12 cellular contexts compared by ENCODE assay signal in the genomic region with DNA sequence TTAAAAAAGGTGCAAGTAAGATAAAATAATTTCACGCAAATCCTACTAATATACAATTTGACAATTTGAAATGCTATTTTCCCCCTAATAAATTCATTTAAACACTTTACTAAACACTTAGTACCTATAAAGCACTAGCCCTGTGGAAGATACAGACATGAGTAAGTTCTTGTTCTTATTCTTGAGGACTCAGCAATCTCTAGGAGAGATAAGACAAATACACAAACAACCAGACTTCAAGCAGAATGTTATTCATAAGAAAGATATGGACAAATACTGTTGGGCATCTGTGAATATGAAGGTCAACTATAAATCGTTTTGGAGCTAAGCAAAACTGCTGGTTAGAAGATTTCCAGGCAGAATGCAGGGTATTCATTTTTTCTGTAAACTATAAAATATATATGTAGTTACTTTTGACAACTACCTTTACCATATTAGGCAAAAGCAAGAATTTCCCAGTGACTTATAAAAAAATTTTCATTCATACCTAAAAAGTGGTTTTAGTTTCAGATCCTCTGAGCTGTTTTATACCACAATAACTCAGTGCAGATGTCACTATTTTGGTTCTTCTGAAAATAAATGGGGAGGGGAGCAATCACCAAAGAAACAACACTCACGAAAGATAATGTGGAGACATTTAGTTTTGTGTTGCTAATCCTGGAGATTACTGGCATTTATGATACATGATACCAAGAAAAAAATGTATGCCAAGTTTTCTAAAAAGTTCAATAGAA.
DNase-seq lines count a peak whose midpoint lies in the region; ATAC-seq and TF ChIP-seq lines count a peak whose summit lies in the region.
"Had no signal": no experiment of that assay in that cellular context is flagged by ENCODE, and none has a peak within 500 bp of the region (broad histone marks: within the 10 kb centered on the region; RNA-seq: fewer than 3 reads in every experiment).

No MANE protein-coding gene starts in this region.

- peak overlapping the region; percentile 50 for H3K27ac ChIP-seq in KMS-11
- H3K27ac ChIP-seq: HL-60, skin epidermis, testis had no signal

- peak overlapping the region; percentile 55 for H3K4me2 ChIP-seq in KMS-11

- H3K9ac ChIP-seq in KMS-11: no peak overlapping the region

- no peak for DNase-seq in activated CD4-positive, CD25-positive, alpha-beta regulatory T cell (lab: John Stamatoyannopoulos, UW)
- no peak for DNase-seq in stimulated activated naive CD8-positive, alpha-beta T cell treated with anti-CD3 and anti-CD28 coated beads, Interleukin-15, Interleukin-2, amounts not matched to agents 100 U/mL and 50 U/mL, for 24 hours
- DNase-seq in OCI-M2 (lab: John Stamatoyannopoulos, UW; ENCODE audit: unreplicated experiment) (no peak), OCI-M1 (lab: John Stamatoyannopoulos, UW) (no peak), NCI-H1930 (lab: John Stamatoyannopoulos, UW) (no peak)
- DNase-seq: activated CD8-positive, alpha-beta memory T cell treated with anti-CD3 and anti-CD28 coated beads, Interleukin-2, amount 50 U/mL, for 48 hours; testis had no signal

- H3K79me2 ChIP-seq in KMS-11 (ENCODE audit: insufficient read depth, low read depth): peaks cover 50% of the 10 kb centered on the region; the same call in 1 of the 2 replicates

- no peak overlapping the region for H3K4me3 ChIP-seq in KMS-11 (IDR thresholded peaks at IDR 0.05; ENCODE audit: insufficient read depth, low read depth, low read length)
- H3K4me3 ChIP-seq: skin epidermis, testis had no signal

- no peaks in the 10 kb centered on the region for H3K36me3 ChIP-seq in KMS-11 (ENCODE audit: insufficient read depth)

- peaks cover 54% of the 10 kb centered on the region for H3K4me1 ChIP-seq in KMS-11 (ENCODE audit: low read depth, poor library complexity, severe bottlenecking)

- no peak for TF ChIP-seq CTCF in KMS-11 (conservative IDR thresholded peaks at IDR 0.05; ENCODE audit: low read depth, low read length)

- H2AFZ ChIP-seq in KMS-11 (ENCODE audit: low read depth): no peak overlapping the region

- H4K20me1 ChIP-seq in KMS-11 (ENCODE audit: insufficient read depth): no peaks in the 10 kb centered on the region

- peak; percentile 32 to 42 for ATAC-seq in activated CD4-positive, CD25-positive, alpha-beta regulatory T cell treated with anti-CD3 and anti-CD28 coated beads, Interleukin-2, amount 50 U/mL, for 24 hours
- ATAC-seq in HG02623 (IDR thresholded peaks at IDR 0.05; ENCODE audit: unreplicated experiment): peak; percentile 37
- ATAC-seq in stimulated activated naive CD8-positive, alpha-beta T cell treated with anti-CD3 and anti-CD28 coated beads, Interleukin-15, Interleukin-2, amounts not matched to agents 100 U/mL and 50 U/mL, for 24 hours: peak; percentile 19

- H3K27me3 ChIP-seq in KMS-11 (ENCODE audit: insufficient read depth, low read depth): no peaks in the 10 kb centered on the region
- H3K27me3 ChIP-seq: testis had no signal
